In the genomic region with DNA sequence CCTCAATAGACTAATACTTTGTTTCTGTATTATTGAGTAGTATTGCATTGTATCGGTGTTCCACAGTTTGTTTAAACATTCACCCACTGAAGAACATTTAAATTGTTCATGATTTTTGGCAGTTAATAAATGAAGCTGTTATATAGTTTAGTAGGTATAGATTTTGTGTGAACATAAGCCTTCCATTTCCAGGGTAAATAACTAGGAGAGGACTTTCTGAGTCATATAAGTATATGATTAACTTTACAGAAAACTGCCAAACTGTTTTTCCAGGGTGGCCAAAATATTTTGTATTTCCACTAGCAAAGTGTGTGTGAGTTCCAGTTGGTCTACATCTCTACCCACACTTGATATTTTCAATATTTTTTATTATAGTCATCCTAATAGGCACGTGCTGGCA, we compare ENCODE assay signal across 34 cellular contexts.
"Had no signal": no experiment of that assay in that cellular context is flagged by ENCODE, and none has a peak within 500 bp of the region (broad histone marks: within the 10 kb centered on the region; RNA-seq: fewer than 3 reads in every experiment).

No MANE protein-coding gene starts in this region.

- ATAC-seq: activated naive CD4-positive, alpha-beta T cell treated with anti-CD3 and anti-CD28 coated beads, Interleukin-2, amount 50 U/mL, for 72 hours; activated naive CD8-positive, alpha-beta T cell treated with anti-CD3 and anti-CD28 coated beads, Interleukin-2, amount 50 U/mL, for 24 hours; activated T-cell treated with anti-CD3 and anti-CD28 coated beads, Interleukin-2, amount 50 U/mL, for 4 hours; activated T-cell treated with anti-CD3 and anti-CD28 coated beads, Interleukin-2, amount 50 U/mL, for 72 hours; activated T-helper 17 cell treated with anti-CD3 and anti-CD28 coated beads, Interleukin-2, amount 50 U/mL, for 72 hours; body of pancreas had no signal

- H3K4me3 ChIP-seq: adrenal gland, ascending aorta, body of pancreas, breast epithelium, cardiac muscle cell had no signal

- DNase-seq: activated effector memory CD4-positive, alpha-beta T cell treated with anti-CD3 and anti-CD28 coated beads, Interleukin-2, amount 50 U/mL, for 16 hours; activated effector memory CD4-positive, alpha-beta T cell treated with Interleukin-2 at 50 U/mL for 16 hours; activated gamma-delta T cell; activated gamma-delta T cell treated with Interleukin-2 at 50 U/mL for 16 hours; activated naive CD4-positive, alpha-beta T cell; activated naive CD4-positive, alpha-beta T cell treated with anti-CD3 and anti-CD28 coated beads for 36 hours; activated naive CD4-positive, alpha-beta T cell treated with anti-CD3 and anti-CD28 coated beads, Interleukin-2, amount 10 ng/mL, durations not matched to agents 7 days and 5 days; activated naive CD4-positive, alpha-beta T cell treated with anti-CD3 and anti-CD28 coated beads, Interleukin-2, amount 50 U/mL, for 16 hours; activated naive CD4-positive, alpha-beta T cell treated with Interleukin-2 at 50 U/mL for 16 hours; activated naive CD8-positive, alpha-beta T cell treated with anti-CD3 and anti-CD28 coated beads for 36 hours; activated naive CD8-positive, alpha-beta T cell treated with anti-CD3 and anti-CD28 coated beads, Interleukin-2, amount 10 ng/mL, durations not matched to agents 7 days and 5 days; activated naive CD8-positive, alpha-beta T cell treated with anti-CD3 and anti-CD28 coated beads, Interleukin-2, amount 50 U/mL, for 24 hours; activated T-cell treated with anti-CD3 and anti-CD28 coated beads for 4 hours; activated T-cell treated with anti-CD3 and anti-CD28 coated beads, Interleukin-2, amount 50 U/mL, for 1 hour; activated T-cell treated with anti-CD3 and anti-CD28 coated beads, Interleukin-2, amount 50 U/mL, for 24 hours; activated T-cell treated with anti-CD3 and anti-CD28 coated beads, Interleukin-2, amount 50 U/mL, for 4 hours; activated T-cell treated with anti-CD3 and anti-CD28 coated beads, Interleukin-2, amount 50 U/mL, for 48 hours; activated T-cell treated with anti-CD3 and anti-CD28 coated beads, Interleukin-2, amount 50 U/mL, for 72 hours; adrenal gland; amniotic stem cell; amygdala; anterior cingulate cortex; aorta; body of pancreas; brain microvascular endothelial cell; caudate nucleus; central memory CD4-positive, alpha-beta T cell had no signal

- FAIRE-seq: astrocyte, bronchial epithelial cell had no signal

- H3K9me3 ChIP-seq: adrenal gland, ascending aorta, body of pancreas, breast epithelium had no signal

- H3K27me3 ChIP-seq: adrenal gland, ascending aorta, body of pancreas, brain microvascular endothelial cell, breast epithelium, cardiac muscle cell had no signal

- H3K27ac ChIP-seq: adrenal gland, ascending aorta, body of pancreas, brain microvascular endothelial cell, breast epithelium, cardiac muscle cell had no signal

- H3K36me3 ChIP-seq: adrenal gland, ascending aorta, brain microvascular endothelial cell, breast epithelium, cardiac muscle cell had no signal

- H3K4me1 ChIP-seq: adrenal gland, ascending aorta, body of pancreas, breast epithelium had no signal
